In the genomic region with DNA sequence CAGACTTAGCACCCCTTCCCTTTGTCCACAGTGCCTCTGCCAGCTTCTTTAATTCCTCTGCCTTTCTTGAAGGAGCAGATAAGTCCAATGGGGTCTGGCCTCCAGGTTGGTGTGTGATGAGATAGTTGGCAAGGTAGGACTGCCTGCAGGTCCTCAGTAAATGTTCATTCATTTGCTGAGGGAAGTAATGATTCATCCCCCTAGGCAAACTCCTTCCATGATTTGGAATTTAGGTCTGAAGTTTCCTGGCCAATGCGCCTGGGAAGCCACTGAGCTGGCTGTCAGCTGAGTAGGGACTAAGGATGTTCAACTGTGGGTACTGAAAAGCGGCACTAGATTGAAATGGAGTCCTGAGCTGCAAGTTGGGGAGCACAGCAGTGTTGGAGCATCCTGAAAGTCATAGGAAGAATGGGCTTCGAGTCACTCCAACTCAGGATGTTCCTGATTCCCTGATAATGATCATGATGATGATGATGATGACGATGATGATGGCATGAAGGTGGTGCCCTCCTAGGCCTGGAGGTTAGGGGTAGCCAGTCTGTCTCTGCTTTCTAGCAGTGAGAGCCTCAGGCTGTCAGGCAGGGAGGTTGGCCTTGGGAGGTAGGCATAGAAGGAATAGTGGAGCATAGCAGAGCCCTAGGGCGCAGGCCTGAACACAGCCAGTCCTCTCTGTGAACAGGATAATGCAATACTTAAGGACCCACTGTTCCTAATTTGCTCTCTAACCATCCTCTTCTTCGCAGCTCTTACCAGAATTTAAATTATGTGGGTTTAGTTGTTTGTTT, we compare ENCODE assay signal across 24 cellular contexts. TPM values are rescaled to one million over a fixed set of nuclear protein-coding genes. Genes with fewer than 3 reads are reported as not detected.
DNase-seq lines count a peak whose midpoint lies in the region; ATAC-seq and TF ChIP-seq lines count a peak whose summit lies in the region.
"Had no signal": no experiment of that assay in that cellular context is flagged by ENCODE, and none has a peak within 500 bp of the region (broad histone marks: within the 10 kb centered on the region; RNA-seq: fewer than 3 reads in every experiment).

No MANE protein-coding gene starts in this region.

- H3K4me3 ChIP-seq in esophagus muscularis mucosa, result no peak overlapping the region
- no peak overlapping the region for H3K4me3 ChIP-seq in sigmoid colon
- H3K4me3 ChIP-seq: BLaER1, MG63 had no signal

- TF ChIP-seq CTCF in esophagus muscularis mucosa (IDR thresholded peaks at IDR 0.05), result no peak
- TF ChIP-seq CTCF in sigmoid colon (IDR thresholded peaks at IDR 0.05), result no peak

- intact Hi-C loops in esophagus muscularis mucosa (cut with DNase I) (no loop called here), sigmoid colon (cut with DNase I) (loop anchor here (2.0 kb wide), 1 partner anchor 37 kb away; no protein-coding TSS in a partner anchor)

- peak; percentile 49 for DNase-seq in EH (ENCODE audit: low read depth)
- DNase-seq in NCI-H226, result peak; percentile 9
- DNase-seq in esophagus muscularis mucosa (ENCODE audit: extremely low spot score), result no peak
- DNase-seq in sigmoid colon, result no peak
- no peak for DNase-seq in activated T-cell treated with anti-CD3 and anti-CD28 coated beads, Interleukin-2, amount 50 U/mL, for 48 hours
- no peak for DNase-seq in activated effector memory CD4-positive, alpha-beta T cell treated with anti-CD3 and anti-CD28 coated beads, Interleukin-2, amount 50 U/mL, for 16 hours
- DNase-seq: activated CD4-positive, alpha-beta memory T cell treated with anti-CD3 and anti-CD28 coated beads, Interleukin-2, amount 10 ng/mL, durations not matched to agents 7 days and 5 days; amniotic stem cell; caudate nucleus; COR-L47; DND-41; foreskin keratinocyte; hypothalamus; mammary epithelial cell; MG63; NCI-H187; occipital lobe; stimulated activated CD4-positive, alpha-beta T cell treated with anti-CD3 and anti-CD28 coated beads, Interleukin-4, amount 100 ng/mL, for 24 hours; stimulated activated naive CD4-positive, alpha-beta T cell treated with Interleukin-2 at 50 U/mL for 16 hours; T1000 had no signal

- H3K9me3 ChIP-seq in esophagus muscularis mucosa (no peaks in the 10 kb centered on the region), sigmoid colon (no peaks in the 10 kb centered on the region)
- H3K9me3 ChIP-seq: BLaER1, MG63 had no signal

- WGBS in esophagus muscularis mucosa, result 87% methylated on average over 6 of the region's 6 CpGs
- WGBS in sigmoid colon, 2 donors, result 93 to 96% methylated on average over 6 of the region's 6 CpGs

- H3K27ac ChIP-seq in esophagus muscularis mucosa (replicated peaks in 1 of 4) (peak overlapping the region; percentile 91 to 98 (median 92)), sigmoid colon (peak overlapping the region; percentile 88 to 100 (median 94))
- H3K27ac ChIP-seq: BLaER1, foreskin keratinocyte had no signal

- no peak for ATAC-seq in HG03439 (IDR thresholded peaks at IDR 0.05; ENCODE audit: unreplicated experiment)
- ATAC-seq in GM18519 (IDR thresholded peaks at IDR 0.05; ENCODE audit: low FRiP score, unreplicated experiment), result no peak
- ATAC-seq: activated CD4-positive, CD25-positive, alpha-beta regulatory T cell treated with anti-CD3 and anti-CD28 coated beads, Interleukin-2, amount 50 U/mL, for 24 hours; foreskin keratinocyte had no signal

- peaks cover 67 to 97% (median 96%) of the 10 kb centered on the region in 4 donors for H3K4me1 ChIP-seq in esophagus muscularis mucosa
- peaks cover 0 to 93% (median 83%) of the 10 kb centered on the region in 4 donors for H3K4me1 ChIP-seq in sigmoid colon

- H3K27me3 ChIP-seq in esophagus muscularis mucosa (no peaks in the 10 kb centered on the region), sigmoid colon (no peaks in the 10 kb centered on the region)
- H3K27me3 ChIP-seq: BLaER1, foreskin keratinocyte, MG63 had no signal

- TF ChIP-seq POLR2A in esophagus muscularis mucosa (IDR thresholded peaks at IDR 0.05; ENCODE audit: low read depth) (no peak), sigmoid colon (IDR thresholded peaks at IDR 0.05) (no peak)

- H3K36me3 ChIP-seq in esophagus muscularis mucosa (no peaks in the 10 kb centered on the region), sigmoid colon (no peaks in the 10 kb centered on the region)
- H3K36me3 ChIP-seq: BLaER1, MG63 had no signal

- TF ChIP-seq EP300 in esophagus muscularis mucosa (IDR thresholded peaks at IDR 0.05), result no peak
- no peak for TF ChIP-seq EP300 in sigmoid colon (IDR thresholded peaks at IDR 0.05)

RNA-seq across cellular contexts. Expression of a gene that starts 44.7 kb away (rescaled TPM):
- total RNA-seq in esophagus muscularis mucosa, result 100 to 1,000 TPM; 419 to 931 (median 555) TPM
- 1,000 to 10,000 TPM in 1 of 4 donors, 100 to 1,000 TPM in 3; 306 to 1,039 (median 489) TPM for total RNA-seq in sigmoid colon
- polyA plus RNA-seq in sigmoid colon, result 10 to 100 TPM; 24.0 to 83.5 (median 25.2) TPM
- total RNA-seq: activated CD4-positive, alpha-beta memory T cell treated with anti-CD3 and anti-CD28 coated beads, Interleukin-2, amount 10 ng/mL, durations not matched to agents 7 days and 5 days had no signal

RNA-seq across cellular contexts. Expression of a gene that starts 44.9 kb away (rescaled TPM):
- total RNA-seq in esophagus muscularis mucosa, result 100 to 1,000 TPM; 328 to 578 (median 405) TPM
- total RNA-seq in sigmoid colon, result 100 to 1,000 TPM; 235 to 598 (median 350) TPM
- polyA plus RNA-seq in sigmoid colon, result 10 to 100 TPM in 2 of 3 donors, 1 to 10 TPM in 1; 9.2 to 60.5 (median 10.8) TPM
- total RNA-seq: activated CD4-positive, alpha-beta memory T cell treated with anti-CD3 and anti-CD28 coated beads, Interleukin-2, amount 10 ng/mL, durations not matched to agents 7 days and 5 days had no signal

Comparison
In these comparisons a context has a peak if more than half of its experiments do, and no peak if none do; other contexts are left out.
1. DNase-seq: peak in EH (single experiment) and NCI-H226 (single experiment); none in esophagus muscularis mucosa (single experiment), sigmoid colon (single experiment), activated T-cell treated with anti-CD3 and anti-CD28 coated beads, Interleukin-2, amount 50 U/mL, for 48 hours (0 of 2) and activated effector memory CD4-positive, alpha-beta T cell treated with anti-CD3 and anti-CD28 coated beads, Interleukin-2, amount 50 U/mL, for 16 hours (single experiment).